Comparison of ENCODE assay signal across 9 cellular contexts in genomic region chr13:97810152-97810551, GRCh38.
DNase-seq lines count a peak whose midpoint lies in the region; ATAC-seq, FAIRE-seq and TF ChIP-seq lines count a peak whose summit lies in the region.
"Had no signal": no experiment of that assay in that cellular context is flagged by ENCODE, and none has a peak within 500 bp of the region (broad histone marks: within the 10 kb centered on the region; RNA-seq: fewer than 3 reads in every experiment).

No MANE protein-coding gene starts in this region.

- FAIRE-seq in HepG2 (lab: Jason Lieb, UNC), result peak; percentile 18
- FAIRE-seq: frontal cortex had no signal

- no peaks in the 10 kb centered on the region for H3K4me1 ChIP-seq in adrenal gland (replicated peaks in 1 of 2)
- H3K4me1 ChIP-seq in HepG2 (ENCODE audit: insufficient read depth, low read length), result no peaks in the 10 kb centered on the region

- H3K36me3 ChIP-seq in adrenal gland (replicated peaks in 1 of 2), result no peaks in the 10 kb centered on the region
- H3K36me3 ChIP-seq in HepG2 (replicated peaks in 1 of 2; ENCODE audit: control insufficient read depth in 1 of 2, insufficient read depth in 2 of 2, low read length in 2 of 2), result no peaks in the 10 kb centered on the region

- H2AFZ ChIP-seq in HepG2 (ENCODE audit: low read length), result no peak overlapping the region

- H3K27me3 ChIP-seq in adrenal gland (no peaks in the 10 kb centered on the region), HepG2 (ENCODE audit: control insufficient read depth in 1 of 2, insufficient read depth in 2 of 2, low read length in 2 of 2) (no peaks in the 10 kb centered on the region; a peak in 1 of 5 replicates)

- no peak for ATAC-seq in HepG2
- ATAC-seq in GM19023 (IDR thresholded peaks at IDR 0.05; ENCODE audit: unreplicated experiment), result no peak
- no peak for ATAC-seq in GM21447 (IDR thresholded peaks at IDR 0.05; ENCODE audit: unreplicated experiment)

- WGBS in adrenal gland, 4 donors, result 7 to 16% (median 10%) methylated on average over 3 of the region's 3 CpGs
- 0% methylated on average over 3 of the region's 3 CpGs for WGBS in HepG2 (ENCODE audit: low lambda C conversion rate)

- H3K27ac ChIP-seq in adrenal gland (no peak overlapping the region), HepG2 (ENCODE audit: extremely low read length, insufficient read depth, low read length) (no peak overlapping the region)

- intact Hi-C loops in adrenal gland (cut with DNase I), result no loop called here
- intact Hi-C loops in HepG2 (cut with micrococcal nuclease; ENCODE audit: unreplicated experiment), result loop anchor here (1.0 kb wide), 1 partner anchor 792 kb away; no protein-coding TSS in a partner anchor

- DNase-seq in COLO829 (ENCODE audit: low spot score) (peak; percentile 43), KG1 (lab: John Stamatoyannopoulos, UW) (peak; percentile 1), adrenal gland (no peak), HepG2 (ENCODE audit: low spot score) (peak; percentile 13), NCI-H226 (no peak)
- no peak for DNase-seq in activated T-cell treated with anti-CD3 and anti-CD28 coated beads, Interleukin-2, amount 50 U/mL, for 48 hours

- no TSS peak for BruUV-seq in HepG2 (replicated peaks; lab: Mats Ljungman, UMichigan)

- H3K79me2 ChIP-seq in HepG2 (ENCODE audit: insufficient read depth, low read length), result no peaks in the 10 kb centered on the region

- no peak overlapping the region for H3K4me2 ChIP-seq in HepG2 (ENCODE audit: low read depth, low read length)

- in situ Hi-C loops in HepG2 (cut with HindIII; ENCODE audit: extremely low pct_ligation_motif_present, low pct_unique_long_range_greater_than_20kb), result loop anchor here (25.0 kb wide), 1 partner anchor 798 kb away; no protein-coding TSS in a partner anchor

- TF ChIP-seq EP300 in HepG2 (IDR thresholded peaks at IDR 0.05; ENCODE audit: low read depth in 2 of 2, low read length in 2 of 2), result no peak
- no peak for TF ChIP-seq EP300 in HepG2 (CRISPR knock-in tag; IDR thresholded peaks at IDR 0.05; ENCODE audit: borderline replicate concordance)

- POLR2A ChIA-PET in HepG2 (lab: Yijun Ruan, JAX), result no interaction called here

- no peaks in the 10 kb centered on the region for H4K20me1 ChIP-seq in HepG2 (ENCODE audit: insufficient read depth, low read length)

- H3K9me3 ChIP-seq in adrenal gland (replicated peaks in 1 of 3) (no peaks in the 10 kb centered on the region), HepG2 (ENCODE audit: low read length) (no peaks in the 10 kb centered on the region)

- TF ChIP-seq CTCF in adrenal gland (IDR thresholded peaks at IDR 0.05), result peak in 5 of 6 experiments; percentile 27 to 57 (median 46)
- peak; percentile 33 for TF ChIP-seq CTCF in HepG2 (CRISPR knock-in tag; IDR thresholded peaks at IDR 0.05)

- TF ChIP-seq POLR2A in adrenal gland (IDR thresholded peaks at IDR 0.05) (no peak), HepG2 (IDR thresholded peaks at IDR 0.05; ENCODE audit: insufficient read depth in 1 of 2, low read depth in 2 of 2, low read length in 2 of 2) (no peak)

- H3K9ac ChIP-seq in HepG2 (ENCODE audit: insufficient read depth, low read depth, low read length), result no peak overlapping the region

- CTCF ChIA-PET in HepG2 (lab: Yijun Ruan, JAX; ENCODE audit: low intra/inter-chr PET ratio, low total read pairs), result no interaction called here

- no peak overlapping the region for H3K4me3 ChIP-seq in adrenal gland
- no peak overlapping the region for H3K4me3 ChIP-seq in HepG2 (replicated peaks in 1 of 3; ENCODE audit: insufficient read depth in 1 of 3, low read depth in 2 of 3, low read length in 3 of 3)

- TF ChIP-seq RAD21 in HepG2 (CRISPR knock-in tag; IDR thresholded peaks at IDR 0.05), result no peak

TF ChIP-seq in HepG2, 621 proteins besides CTCF, POLR2A, EP300 and RAD21:
- no peak for TF ChIP-seq ZNF18 (CRISPR knock-in tag; IDR thresholded peaks at IDR 0.05; ENCODE audit: insufficient replicate concordance)
- no peak for TF ChIP-seq FOXK2 (IDR thresholded peaks at IDR 0.05)
- peak; percentile 48 for TF ChIP-seq STAG1 (CRISPR knock-in tag; IDR thresholded peaks at IDR 0.05)
- TF ChIP-seq KLF15 (CRISPR knock-in tag; IDR thresholded peaks at IDR 0.05; ENCODE audit: borderline replicate concordance), result no peak

Comparison
In these comparisons a context has a peak if more than half of its experiments do, and no peak if none do; other contexts are left out.
1. DNase-seq: peak in COLO829 (single experiment), KG1 (single experiment) and HepG2 (single experiment); none in adrenal gland (0 of 7), activated T-cell treated with anti-CD3 and anti-CD28 coated beads, Interleukin-2, amount 50 U/mL, for 48 hours (0 of 2) and NCI-H226 (single experiment).